In the genomic region with DNA sequence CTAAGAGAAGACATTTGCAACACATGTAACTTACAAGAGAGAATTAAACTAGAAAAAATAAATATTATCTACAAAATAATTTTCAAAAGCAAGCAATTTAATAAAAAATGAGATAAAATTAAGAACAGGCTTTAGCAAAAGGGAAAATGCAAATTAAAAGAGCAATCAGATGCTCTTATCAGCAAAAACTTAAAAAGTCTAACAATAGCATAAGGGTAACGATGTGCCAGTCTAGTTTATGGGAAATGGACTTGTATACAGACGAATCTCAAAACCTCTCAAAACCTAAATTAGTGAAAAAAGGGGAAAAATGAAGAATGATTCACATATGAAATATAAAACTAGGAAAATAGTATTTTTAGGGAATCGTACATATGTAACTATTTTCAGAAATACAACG, we compare ENCODE assay signal across 8 cellular contexts. TPM values are rescaled to one million over a fixed set of nuclear protein-coding genes. Genes with fewer than 3 reads are reported as not detected.
DNase-seq lines count a peak whose midpoint lies in the region; ATAC-seq and FAIRE-seq lines count a peak whose summit lies in the region.

No MANE protein-coding gene starts in this region.

- no peak for FAIRE-seq in urothelium cell line (lab: Jason Lieb, UNC)

- H3K27me3 Mint-ChIP-seq in T-helper 17 cell, result no peaks in the 10 kb centered on the region
- H3K27me3 Mint-ChIP-seq in stimulated activated naive B cell treated with anti-CD40 and anti-IgM and Interleukin-4, amounts not matched to agents 10 μg/mL and 1 μg/mL and 100 μg/mL, for 72 hours, result no peaks in the 10 kb centered on the region

- no peaks in the 10 kb centered on the region for H3K9me3 ChIP-seq in T-helper 17 cell (ENCODE audit: control insufficient read depth, low read length, poor library complexity, severe bottlenecking)

- peak overlapping the region; percentile 97 for H3K27ac Mint-ChIP-seq in T-helper 17 cell
- H3K27ac Mint-ChIP-seq in stimulated activated naive B cell treated with anti-CD40 and anti-IgM and Interleukin-4, amounts not matched to agents 10 μg/mL and 1 μg/mL and 100 μg/mL, for 72 hours, result peak overlapping the region; percentile 95

- H3K36me3 Mint-ChIP-seq in T-helper 17 cell (ENCODE audit: low read depth), result peaks cover 2% of the 10 kb centered on the region
- peaks cover 0 to 2% of the 10 kb centered on the region in 2 donors for H3K36me3 Mint-ChIP-seq in stimulated activated naive B cell treated with anti-CD40 and anti-IgM and Interleukin-4, amounts not matched to agents 10 μg/mL and 1 μg/mL and 100 μg/mL, for 72 hours

- no peaks in the 10 kb centered on the region for H3K9me3 Mint-ChIP-seq in stimulated activated naive B cell treated with anti-CD40 and anti-IgM and Interleukin-4, amounts not matched to agents 10 μg/mL and 1 μg/mL and 100 μg/mL, for 72 hours

- H3K4me1 Mint-ChIP-seq in T-helper 17 cell, result peaks cover 32% of the 10 kb centered on the region
- peaks cover 12 to 28% of the 10 kb centered on the region in 2 donors for H3K4me1 Mint-ChIP-seq in stimulated activated naive B cell treated with anti-CD40 and anti-IgM and Interleukin-4, amounts not matched to agents 10 μg/mL and 1 μg/mL and 100 μg/mL, for 72 hours

- peak overlapping the region; percentile 96 for H3K4me3 Mint-ChIP-seq in T-helper 17 cell
- H3K4me3 Mint-ChIP-seq in stimulated activated naive B cell treated with anti-CD40 and anti-IgM and Interleukin-4, amounts not matched to agents 10 μg/mL and 1 μg/mL and 100 μg/mL, for 72 hours, result peak overlapping the region; percentile 94 to 99

- DNase-seq in NCI-H748 (lab: John Stamatoyannopoulos, UW; ENCODE audit: unreplicated experiment) (peak; percentile 22), NCI-H748 treated with DMSO at 0.1 percent for 48 hours (lab: John Stamatoyannopoulos, UW) (no peak), T-helper 17 cell (no peak), foreskin melanocyte (peak; percentile 7), mucosa of gallbladder (ENCODE audit: low spot score) (no peak), urothelium cell line (ENCODE audit: low spot score) (no peak), globus pallidus (ENCODE audit: low spot score) (no peak)
- DNase-seq in stimulated activated naive B cell treated with anti-CD40 and anti-IgM and Interleukin-4, amounts not matched to agents 10 μg/mL and 1 μg/mL and 100 μg/mL, for 72 hours, result no peak

- no peak for ATAC-seq in T-helper 17 cell
- no peak for ATAC-seq in stimulated activated naive B cell treated with anti-CD40 and anti-IgM and Interleukin-4, amounts not matched to agents 10 μg/mL and 1 μg/mL and 100 μg/mL, for 72 hours (replicated peaks)

RNA-seq across cellular contexts. Expression of gene MANEA, which starts 1.1 kb away (rescaled TPM):
- 1 to 10 TPM; 3.5 to 6.8 TPM for total RNA-seq in T-helper 17 cell
- total RNA-seq in mucosa of gallbladder, result 14.6 TPM

Comparison
In these comparisons a context has a peak if more than half of its experiments do, and no peak if none do; other contexts are left out.
1. DNase-seq: peak in NCI-H748 (single experiment) and foreskin melanocyte (single experiment); none in NCI-H748 treated with DMSO at 0.1 percent for 48 hours (single experiment), T-helper 17 cell (0 of 3), stimulated activated naive B cell treated with anti-CD40 and anti-IgM and Interleukin-4, amounts not matched to agents 10 μg/mL and 1 μg/mL and 100 μg/mL, for 72 hours (single experiment), mucosa of gallbladder (single experiment), urothelium cell line (single experiment) and globus pallidus (single experiment).